2 cellular contexts compared by ENCODE assay signal in genomic region chr1:17156108-17156507, GRCh38.
TF ChIP-seq lines count a peak whose summit lies in the region.

No MANE protein-coding gene starts in this region.

TF ChIP-seq in IMR-90, 13 proteins besides CTCF, POLR2A, EP300 and RAD21:
- TF ChIP-seq USF2 (IDR thresholded peaks at IDR 0.05; ENCODE audit: low read depth, low read length) (no peak), ELK1 (IDR thresholded peaks at IDR 0.05; ENCODE audit: borderline replicate concordance, low read depth, low read length) (no peak), MAFK (IDR thresholded peaks at IDR 0.05; ENCODE audit: low read depth, low read length) (no peak), CEBPB (IDR thresholded peaks at IDR 0.05; ENCODE audit: low read depth, low read length) (no peak), BHLHE40 (IDR thresholded peaks at IDR 0.05; ENCODE audit: low read depth, low read length) (no peak), SMC3 (IDR thresholded peaks at IDR 0.05; ENCODE audit: low read depth, low read length) (no peak), MXI1 (IDR thresholded peaks at IDR 0.05; ENCODE audit: borderline replicate concordance, low read depth, low read length) (no peak), NFE2L2 (IDR thresholded peaks at IDR 0.05; ENCODE audit: low read depth, low read length) (no peak), MAZ (IDR thresholded peaks at IDR 0.05; ENCODE audit: borderline replicate concordance, low read depth, low read length) (no peak), RCOR1 (IDR thresholded peaks at IDR 0.05; ENCODE audit: insufficient replicate concordance, low read length) (no peak), FOS (IDR thresholded peaks at IDR 0.05; ENCODE audit: low read depth, low read length) (no peak), RFX5 (IDR thresholded peaks at IDR 0.05; ENCODE audit: low read depth, low read length) (no peak), CHD1 (IDR thresholded peaks at IDR 0.05; ENCODE audit: low read depth, low read length) (no peak)

TF ChIP-seq in GM12878, 131 proteins besides CTCF, POLR2A, EP300 and RAD21:
- TF ChIP-seq CHD1 (IDR thresholded peaks at IDR 0.05; ENCODE audit: low read depth, low read length) (no peak), FOS (IDR thresholded peaks at IDR 0.05; ENCODE audit: borderline replicate concordance, extremely low read depth, insufficient read length) (peak; percentile 4)
